ENCODE assay signal across 8 cellular contexts in genomic region chrX:119870626-119871131, GRCh38. TPM values are rescaled to one million over a fixed set of nuclear protein-coding genes. Genes with fewer than 3 reads are reported as not detected.
DNase-seq lines count a peak whose midpoint lies in the region; ATAC-seq and TF ChIP-seq lines count a peak whose summit lies in the region.

No MANE protein-coding gene starts in this region.

- H3K4me1 Mint-ChIP-seq in activated B cell treated with CpG ODN at 0.5 μM for 24 hours: peaks cover 23% of the 10 kb centered on the region
- peaks cover 7% of the 10 kb centered on the region for H3K4me1 Mint-ChIP-seq in memory B cell

- DNase-seq in stimulated activated CD4-positive, alpha-beta T cell treated with anti-CD3 and anti-CD28 coated beads, Interleukin-15, amount 100 ng/mL, for 24 hours: peak; percentile 40
- no peak for DNase-seq in stimulated activated CD4-positive, alpha-beta T cell treated with anti-CD3 and anti-CD28 coated beads, Interleukin-12 subunit alpha, Interleukin-12 subunit beta, amount 100 ng/mL, for 4 hours
- DNase-seq in activated B cell treated with CpG ODN at 0.5 μM for 24 hours: peak; percentile 14
- peak; percentile 2 for DNase-seq in effector CD8-positive, alpha-beta T cell (lab: John Stamatoyannopoulos, UW)
- DNase-seq in memory B cell (ENCODE audit: low spot score in 2 of 2): no peak

- H3K4me3 ChIP-seq in HUES6 (ENCODE audit: low read depth, low read length): peak overlapping the region; percentile 69

- H3K36me3 Mint-ChIP-seq in activated B cell treated with CpG ODN at 0.5 μM for 24 hours (ENCODE audit: low read depth) (peaks cover 11% of the 10 kb centered on the region), memory B cell (no peaks in the 10 kb centered on the region)

- no peak overlapping the region for H3K27ac ChIP-seq in HUES6 (ENCODE audit: low read depth, low read length)
- peak overlapping the region; percentile 45 for H3K27ac ChIP-seq in temporal lobe (ENCODE audit: low read depth, low read length)

- H3K9me3 Mint-ChIP-seq in activated B cell treated with CpG ODN at 0.5 μM for 24 hours (no peaks in the 10 kb centered on the region), memory B cell (no peaks in the 10 kb centered on the region)

- H3K4me3 Mint-ChIP-seq in activated B cell treated with CpG ODN at 0.5 μM for 24 hours (peak overlapping the region; percentile 96), memory B cell (peak overlapping the region; percentile 96)

- intact Hi-C loops in activated B cell treated with CpG ODN at 0.5 μM for 24 hours (cut with micrococcal nuclease): loop anchor here (1.0 to 10.0 kb wide), 9 partner anchors 17 to 476 kb away; partner anchors contain the start of genes NKAP, NKRF, RPL39 and SLC25A43

- CTCF ChIA-PET in activated B cell treated with CpG ODN at 0.5 μM for 24 hours (lab: Charles Lee): interaction anchor here (0.6 to 1.3 kb wide), 2 partner anchors 112 to 296 kb away, joined by 3 read pairs; partner anchors contain the start of gene SOWAHD

- no peaks in the 10 kb centered on the region for H3K27me3 Mint-ChIP-seq in activated B cell treated with CpG ODN at 0.5 μM for 24 hours
- H3K27me3 Mint-ChIP-seq in memory B cell: no peaks in the 10 kb centered on the region

- POLR2A ChIA-PET in activated B cell treated with CpG ODN at 0.5 μM for 24 hours (lab: Charles Lee): interaction anchor here (0.6 to 3.6 kb wide), 16 partner anchors 9 to 403 kb away, joined by 3 to 41 read pairs (median 4); partner anchors contain the start of genes NKRF, RPL39, SEPTIN6 and SLC25A5

- TF ChIP-seq CTCF in activated B cell treated with CpG ODN at 0.5 μM for 24 hours (IDR thresholded peaks at IDR 0.05): no peak

- peak overlapping the region; percentile 98 for H3K27ac Mint-ChIP-seq in activated B cell treated with CpG ODN at 0.5 μM for 24 hours
- peak overlapping the region; percentile 95 for H3K27ac Mint-ChIP-seq in memory B cell

- no peaks in the 10 kb centered on the region for H3K4me1 ChIP-seq in HUES6 (ENCODE audit: control insufficient read depth, insufficient read depth, low read length)

- H3K9me3 ChIP-seq in HUES6 (ENCODE audit: control insufficient read depth, insufficient read depth, low read depth, low read length): peaks cover 3% of the 10 kb centered on the region; the same call in 1 of the 2 replicates

- H3K27me3 ChIP-seq in HUES6 (ENCODE audit: control insufficient read depth, insufficient read depth, low read length): no peaks in the 10 kb centered on the region

- H3K9ac ChIP-seq in HUES6 (ENCODE audit: low read length): peak overlapping the region; percentile 85

- peaks cover 5% of the 10 kb centered on the region; the same call in 1 of the 2 replicates for H3K36me3 ChIP-seq in HUES6 (ENCODE audit: control insufficient read depth, insufficient read depth, low read length)

- peak; percentile 8 for ATAC-seq in activated B cell treated with CpG ODN at 0.5 μM for 24 hours (ENCODE audit: low read depth)
- peak; percentile 4 for ATAC-seq in memory B cell (ENCODE audit: low read depth)
- no peak for ATAC-seq in GM19035 (IDR thresholded peaks at IDR 0.05; ENCODE audit: unreplicated experiment)

RNA-seq across cellular contexts. Expression of gene RNF113A, which starts 0.9 kb away (rescaled TPM):
- total RNA-seq in activated B cell treated with CpG ODN at 0.5 μM for 24 hours (27.1 and 28.1 TPM in 2 replicates), temporal lobe (9.3 TPM)

RNA-seq across cellular contexts. Expression of gene NDUFA1, which starts 1.0 kb away (rescaled TPM):
- total RNA-seq in activated B cell treated with CpG ODN at 0.5 μM for 24 hours (65.3 and 88.0 TPM in 2 replicates), temporal lobe (20.4 TPM)

RNA-seq across cellular contexts. Expression of gene UPF3B, which starts 17.9 kb away (rescaled TPM):
- total RNA-seq in activated B cell treated with CpG ODN at 0.5 μM for 24 hours (14.0 and 15.9 TPM in 2 replicates), temporal lobe (4.2 TPM)

RNA-seq across cellular contexts. Expression of gene AKAP14, which starts 25.0 kb away (rescaled TPM):
- total RNA-seq in activated B cell treated with CpG ODN at 0.5 μM for 24 hours (not detected in 2 replicates), temporal lobe (not detected)

Comparison
In these comparisons a context has a peak if more than half of its experiments do, and no peak if none do; other contexts are left out.
1. DNase-seq: peak in stimulated activated CD4-positive, alpha-beta T cell treated with anti-CD3 and anti-CD28 coated beads, Interleukin-15, amount 100 ng/mL, for 24 hours (single experiment), activated B cell treated with CpG ODN at 0.5 μM for 24 hours (single experiment) and effector CD8-positive, alpha-beta T cell (single experiment); none in stimulated activated CD4-positive, alpha-beta T cell treated with anti-CD3 and anti-CD28 coated beads, Interleukin-12 subunit alpha, Interleukin-12 subunit beta, amount 100 ng/mL, for 4 hours (single experiment) and memory B cell (0 of 2).